Comparison of ENCODE assay signal across 8 cellular contexts in the genomic region with DNA sequence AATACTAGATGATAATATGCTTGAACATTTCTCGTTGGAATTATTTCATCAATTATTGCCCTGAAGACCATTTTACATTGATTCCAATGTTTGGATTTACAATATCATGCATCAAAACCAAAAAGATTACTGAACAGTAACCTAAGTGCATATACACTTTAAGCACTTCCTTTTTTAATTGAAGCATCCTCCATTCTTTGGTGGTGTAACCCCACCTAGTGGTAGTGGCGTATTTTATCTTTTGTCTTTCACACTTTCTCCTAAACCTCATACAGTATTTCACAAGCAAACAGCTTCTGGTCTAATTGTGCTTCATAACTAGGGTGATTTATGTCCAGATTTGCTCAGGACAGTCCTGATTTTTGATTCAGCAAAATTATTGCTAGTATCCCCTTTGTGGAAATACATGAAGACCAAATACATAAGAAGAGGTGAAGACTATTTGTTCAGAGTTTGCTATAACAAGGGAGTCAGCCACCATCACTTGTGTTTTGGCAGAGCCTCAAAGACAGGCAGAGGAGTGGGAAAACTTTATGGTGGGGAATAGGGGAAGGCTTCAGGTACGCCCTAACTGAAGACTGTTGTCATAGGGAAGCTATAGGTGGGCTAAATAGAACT. TPM values are rescaled to one million over a fixed set of nuclear protein-coding genes. Genes with fewer than 3 reads are reported as not detected.
DNase-seq lines count a peak whose midpoint lies in the region; ATAC-seq and TF ChIP-seq lines count a peak whose summit lies in the region.

No MANE protein-coding gene starts in this region.

- TF ChIP-seq CTCF in breast epithelium (IDR thresholded peaks at IDR 0.05) (peak; percentile 55 to 78 (median 69)), transverse colon (IDR thresholded peaks at IDR 0.05) (peak; percentile 58 to 78 (median 60))

- TF ChIP-seq EP300 in transverse colon (IDR thresholded peaks at IDR 0.05; ENCODE audit: low read depth), result no peak

- WGBS in transverse colon (ENCODE audit: low coverage in 1 of 2), 2 donors, result 11 to 15% methylated on average over 3 of the region's 3 CpGs

- no peaks in the 10 kb centered on the region for H3K36me3 ChIP-seq in breast epithelium
- H3K36me3 ChIP-seq in transverse colon, result no peaks in the 10 kb centered on the region

- H3K27me3 ChIP-seq in breast epithelium, result no peaks in the 10 kb centered on the region
- no peaks in the 10 kb centered on the region for H3K27me3 ChIP-seq in transverse colon

- intact Hi-C loops in breast epithelium (cut with DNase I; ENCODE audit: low total_unique reads) (no loop called here), transverse colon (cut with DNase I; ENCODE audit: low total_unique reads) (loop anchor here (5.0 to 10.0 kb wide), 2 partner anchors 149 to 216 kb away; a partner anchor contains a TSS)

- H3K4me3 ChIP-seq in breast epithelium (no peak overlapping the region), transverse colon (no peak overlapping the region)

- in situ Hi-C loops in transverse colon (cut with MboI; ENCODE audit: low pct_ligation_motif_present in 1 of 4, low pct_unique_long_range_greater_than_20kb in 1 of 4, low sequenced_read_pairs in 3 of 4), result loop anchor here in 2 of 4 donors (5.0 to 25.0 kb wide), 3 partner anchors 211 to 521 kb away; a partner anchor contains a TSS

- no peaks in the 10 kb centered on the region for H3K9me3 ChIP-seq in breast epithelium
- H3K9me3 ChIP-seq in transverse colon, result no peaks in the 10 kb centered on the region

- no peaks in the 10 kb centered on the region for H3K4me1 ChIP-seq in breast epithelium
- peaks cover 11 to 23% (median 15%) of the 10 kb centered on the region in 4 donors for H3K4me1 ChIP-seq in transverse colon

- ATAC-seq in GM21526 (IDR thresholded peaks at IDR 0.05; ENCODE audit: low FRiP score, unreplicated experiment) (peak; percentile 54), left lobe of liver (peak; percentile 68)

- DNase-seq in activated gamma-delta T cell treated with Interleukin-2 at 50 U/mL for 16 hours, result peak; percentile 20
- DNase-seq in activated gamma-delta T cell (lab: John Stamatoyannopoulos, UW), result no peak
- peak; percentile 18 for DNase-seq in HuH-7.5 (ENCODE audit: low spot score)
- peak; percentile 91 for DNase-seq in NOMO-1 treated with DMSO at 0.1 percent for 48 hours (lab: John Stamatoyannopoulos, UW; ENCODE audit: unreplicated experiment)
- DNase-seq in breast epithelium (ENCODE audit: low spot score in 2 of 2), result no peak
- DNase-seq in left lobe of liver (ENCODE audit: low spot score), result no peak
- no peak for DNase-seq in transverse colon

- TF ChIP-seq POLR2A in breast epithelium (IDR thresholded peaks at IDR 0.05) (no peak), transverse colon (IDR thresholded peaks at IDR 0.05) (no peak)

- H3K27ac ChIP-seq in breast epithelium (no peak overlapping the region), transverse colon (no peak overlapping the region)

RNA-seq across cellular contexts. Expression of a gene that starts 3.4 kb away (rescaled TPM):
- total RNA-seq in breast epithelium, result 10 to 100 TPM; 16.0 to 46.0 (median 30.8) TPM
- 8.0 TPM for total RNA-seq in left lobe of liver
- total RNA-seq in transverse colon, result 10 to 100 TPM; 35.9 to 52.3 (median 40.5) TPM

RNA-seq across cellular contexts. Expression of a gene that starts 23.3 kb away (rescaled TPM):
- total RNA-seq in breast epithelium (10 to 100 TPM; 42.9 to 54.1 (median 43.3) TPM), left lobe of liver (14.9 TPM), transverse colon (10 to 100 TPM; 33.0 to 48.7 (median 42.0) TPM)

Comparison
In these comparisons a context has a peak if more than half of its experiments do, and no peak if none do; other contexts are left out.
1. DNase-seq: peak in activated gamma-delta T cell treated with Interleukin-2 at 50 U/mL for 16 hours (single experiment), HuH-7.5 (single experiment) and NOMO-1 treated with DMSO at 0.1 percent for 48 hours (single experiment); none in activated gamma-delta T cell (single experiment), breast epithelium (0 of 2), left lobe of liver (single experiment) and transverse colon (single experiment).